ENCODE assay signal across 32 cellular contexts in genomic region chr11:44916316-44916715, GRCh38.
"Had no signal": no experiment of that assay in that cellular context is flagged by ENCODE, and none has a peak within 500 bp of the region (broad histone marks: within the 10 kb centered on the region; RNA-seq: fewer than 3 reads in every experiment).

No MANE protein-coding gene starts in this region.

- H2AFZ ChIP-seq: hepatocyte had no signal

- H3K36me3 ChIP-seq: brain microvascular endothelial cell, pancreas, prostate gland, thyroid gland, vagina had no signal

- H3K4me1 ChIP-seq: foreskin keratinocyte, pancreas, prostate gland, vagina had no signal

- H3K4me1 Mint-ChIP-seq: activated T-helper 17 cell treated with anti-CD3 and anti-CD28 coated beads, Interleukin-2, amount 50 U/mL, for 72 hours; immature natural killer cell had no signal

- H3K27ac Mint-ChIP-seq: activated CD8-positive, alpha-beta T cell treated with anti-CD3 and anti-CD28 coated beads for 36 hours; immature natural killer cell; T-helper 2 cell treated with Interferon-gamma antibody and Interleukin-4, amounts not matched to agents 5 μg/mL and 100 μg/mL, for 36 hours had no signal

- H3K4me2 ChIP-seq: hepatocyte, smooth muscle cell had no signal

- H3K36me3 Mint-ChIP-seq: immature natural killer cell; stimulated activated naive B cell treated with anti-CD40 and anti-IgM and Interleukin-4, amounts not matched to agents 10 μg/mL and 1 μg/mL and 100 μg/mL, for 72 hours had no signal

- H3K4me3 ChIP-seq: esophagus muscularis mucosa, hepatocyte, lung, pancreas, prostate gland, smooth muscle cell, stomach, thyroid gland, upper lobe of left lung, vagina had no signal

- H3K27me3 ChIP-seq: brain microvascular endothelial cell, esophagus muscularis mucosa, hepatocyte, pancreas, thyroid gland, upper lobe of left lung, vagina had no signal

- H3K9me3 Mint-ChIP-seq: activated B cell treated with CpG ODN at 0.5 μM for 24 hours; activated CD8-positive, alpha-beta T cell treated with anti-CD3 and anti-CD28 coated beads for 36 hours; activated T-cell treated with anti-CD3 and anti-CD28 coated beads, Interleukin-2, amount 50 U/mL, for 4 hours; activated T-helper 17 cell treated with anti-CD3 and anti-CD28 coated beads, Interleukin-2, amount 50 U/mL, for 72 hours; immature natural killer cell; naive thymus-derived CD8-positive, alpha-beta T cell; neural crest cell; stimulated activated naive B cell treated with anti-CD40 and anti-IgM and Interleukin-4, amounts not matched to agents 10 μg/mL and 1 μg/mL and 100 μg/mL, for 72 hours; T-helper 2 cell treated with Interferon-gamma antibody and Interleukin-4, amounts not matched to agents 5 μg/mL and 100 μg/mL, for 36 hours had no signal

- H3K9me3 ChIP-seq: esophagus muscularis mucosa, pancreas, prostate gland, stomach, thyroid gland, upper lobe of left lung, vagina had no signal

- H3K79me2 ChIP-seq: hepatocyte had no signal

- ATAC-seq: activated CD8-positive, alpha-beta T cell treated with anti-CD3 and anti-CD28 coated beads for 36 hours; activated T-cell treated with anti-CD3 and anti-CD28 coated beads, Interleukin-2, amount 50 U/mL, for 4 hours; foreskin keratinocyte; naive thymus-derived CD8-positive, alpha-beta T cell had no signal

- DNase-seq: activated B cell treated with CpG ODN at 0.5 μM for 24 hours; activated CD4-positive, alpha-beta T cell treated with anti-CD3 and anti-CD28 coated beads, Interleukin-2, amount 50 U/mL, for 1 hour; activated CD8-positive, alpha-beta T cell treated with anti-CD3 and anti-CD28 coated beads for 36 hours; activated gamma-delta T cell treated with Interleukin-2 at 50 U/mL for 16 hours; activated naive CD4-positive, alpha-beta T cell treated with anti-CD3 and anti-CD28 coated beads, Interleukin-2, amount 50 U/mL, for 16 hours; activated T-cell treated with anti-CD3 and anti-CD28 coated beads, Interleukin-2, amount 50 U/mL, for 4 hours; amniotic stem cell; brain microvascular endothelial cell; cortex of kidney; effector CD4-positive, alpha-beta T cell; foreskin keratinocyte; immature natural killer cell; kidney; naive thymus-derived CD8-positive, alpha-beta T cell; nucleus accumbens; pancreas; retina; stimulated activated CD4-positive, alpha-beta T cell treated with anti-CD3 and anti-CD28 coated beads, Interleukin-15, amount 100 ng/mL, for 24 hours; stimulated activated CD4-positive, alpha-beta T cell treated with anti-CD3 and anti-CD28 coated beads, Interleukin-2, amount 100 ng/mL, for 24 hours; stomach; thyroid gland; upper lobe of left lung had no signal

- H3K27ac ChIP-seq: brain microvascular endothelial cell, esophagus muscularis mucosa, foreskin keratinocyte, hepatocyte, pancreas, prostate gland, stomach, thyroid gland, vagina had no signal

- H3K4me3 Mint-ChIP-seq: activated CD8-positive, alpha-beta T cell treated with anti-CD3 and anti-CD28 coated beads for 36 hours; activated T-cell treated with anti-CD3 and anti-CD28 coated beads, Interleukin-2, amount 50 U/mL, for 4 hours; activated T-helper 17 cell treated with anti-CD3 and anti-CD28 coated beads, Interleukin-2, amount 50 U/mL, for 72 hours; immature natural killer cell; naive thymus-derived CD8-positive, alpha-beta T cell; neural crest cell; T-helper 2 cell treated with Interferon-gamma antibody and Interleukin-4, amounts not matched to agents 5 μg/mL and 100 μg/mL, for 36 hours had no signal

- H3K27me3 Mint-ChIP-seq: activated B cell treated with CpG ODN at 0.5 μM for 24 hours; activated T-helper 17 cell treated with anti-CD3 and anti-CD28 coated beads, Interleukin-2, amount 50 U/mL, for 72 hours had no signal
